Comparison of ENCODE assay signal across 8 cellular contexts in the genomic region with DNA sequence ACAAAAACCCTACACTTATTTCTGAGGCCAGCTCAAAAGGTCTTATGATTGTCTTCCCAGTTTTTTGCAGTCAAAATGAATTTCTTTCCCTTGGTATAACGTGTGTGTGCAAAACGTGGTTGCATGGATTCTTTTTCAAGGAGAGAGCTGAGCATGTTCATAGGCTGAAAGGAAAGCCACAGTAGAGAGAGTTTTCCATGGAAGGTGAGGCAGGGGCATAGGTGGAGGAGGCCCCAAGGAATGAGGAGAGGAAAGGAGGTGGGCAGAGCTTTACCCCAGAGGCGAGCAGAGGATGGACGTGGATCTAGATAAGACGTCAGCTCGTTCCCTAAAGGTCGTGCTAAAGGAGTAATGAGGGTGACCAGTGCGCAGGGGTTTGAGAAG. TPM values are rescaled to one million over a fixed set of nuclear protein-coding genes. Genes with fewer than 3 reads are reported as not detected.
DNase-seq lines count a peak whose midpoint lies in the region; ATAC-seq and TF ChIP-seq lines count a peak whose summit lies in the region.

No MANE protein-coding gene starts in this region.

- peaks cover 7% of the 10 kb centered on the region; the same call in 1 of the 2 replicates for H3K36me3 ChIP-seq in KMS-11 (ENCODE audit: insufficient read depth)
- peaks cover 21% of the 10 kb centered on the region for H3K36me3 ChIP-seq in effector memory CD4-positive, alpha-beta T cell (ENCODE audit: control insufficient read depth, insufficient read depth, low read length)
- peaks cover 44% of the 10 kb centered on the region for H3K36me3 ChIP-seq in osteoblast (ENCODE audit: insufficient read depth, low read length)

- H3K4me1 ChIP-seq in KMS-11 (ENCODE audit: low read depth, poor library complexity, severe bottlenecking) (peaks cover 18% of the 10 kb centered on the region), osteoblast (ENCODE audit: insufficient read depth, low read length) (peaks cover 36% of the 10 kb centered on the region)
- H3K4me1 ChIP-seq in effector memory CD4-positive, alpha-beta T cell (ENCODE audit: control insufficient read depth, insufficient read depth, low read length, poor library complexity, severe bottlenecking), result peaks cover 19% of the 10 kb centered on the region

- H3K9me3 ChIP-seq in effector memory CD4-positive, alpha-beta T cell (ENCODE audit: control insufficient read depth, low read length), result no peaks in the 10 kb centered on the region
- no peaks in the 10 kb centered on the region for H3K9me3 ChIP-seq in osteoblast (ENCODE audit: low read depth, low read length)

- H4K20me1 ChIP-seq in KMS-11 (ENCODE audit: insufficient read depth) (no peaks in the 10 kb centered on the region), osteoblast (ENCODE audit: insufficient read depth, low read length) (peaks cover 39% of the 10 kb centered on the region)

- H3K4me3 ChIP-seq in KMS-11 (IDR thresholded peaks at IDR 0.05; ENCODE audit: insufficient read depth, low read depth, low read length) (no peak overlapping the region), osteoblast (ENCODE audit: insufficient read depth, low read length) (peak overlapping the region; percentile 91)
- H3K4me3 ChIP-seq in effector memory CD4-positive, alpha-beta T cell (ENCODE audit: insufficient read depth, low read depth, low read length, poor library complexity, severe bottlenecking), result peak overlapping the region; percentile 77

- DNase-seq in effector memory CD4-positive, alpha-beta T cell, result no peak
- DNase-seq in osteoblast (ENCODE audit: insufficient read length, low spot score, missing footprints), result no peak
- DNase-seq in NCI-H82 treated with DMSO at 0.1 percent for 48 hours (lab: John Stamatoyannopoulos, UW; ENCODE audit: unreplicated experiment), result no peak
- DNase-seq in NCI-H524 (lab: John Stamatoyannopoulos, UW), result no peak
- no peak for DNase-seq in HT-29 (ENCODE audit: low spot score)
- DNase-seq in COR-L47 (lab: John Stamatoyannopoulos, UW), result no peak

- H3K9ac ChIP-seq in KMS-11, result peak overlapping the region; percentile 88; the same call in 1 of the 2 replicates

- H3K27me3 ChIP-seq in KMS-11 (ENCODE audit: insufficient read depth, low read depth), result no peaks in the 10 kb centered on the region
- no peaks in the 10 kb centered on the region for H3K27me3 ChIP-seq in effector memory CD4-positive, alpha-beta T cell (replicated peaks; ENCODE audit: control insufficient read depth, insufficient read depth, low read length, poor library complexity, severe bottlenecking)
- no peaks in the 10 kb centered on the region for H3K27me3 ChIP-seq in osteoblast (ENCODE audit: insufficient read depth, low read length)

- ATAC-seq in GM18517 (IDR thresholded peaks at IDR 0.05; ENCODE audit: unreplicated experiment), result peak; percentile 23

- peaks cover 34% of the 10 kb centered on the region for H3K79me2 ChIP-seq in KMS-11 (ENCODE audit: insufficient read depth, low read depth)
- peaks cover 42% of the 10 kb centered on the region for H3K79me2 ChIP-seq in osteoblast (ENCODE audit: insufficient read depth, low read length)

- peak overlapping the region; percentile 67 for H3K4me2 ChIP-seq in KMS-11
- H3K4me2 ChIP-seq in osteoblast (ENCODE audit: insufficient read depth, low read length), result peak overlapping the region; percentile 90

- TF ChIP-seq CTCF in KMS-11 (conservative IDR thresholded peaks at IDR 0.05; ENCODE audit: low read depth, low read length) (no peak), osteoblast (IDR thresholded peaks at IDR 0.05; ENCODE audit: extremely low read depth, low read depth, low read length) (no peak)

- H2AFZ ChIP-seq in KMS-11 (ENCODE audit: low read depth) (peak overlapping the region; percentile 25; the same call in 1 of the 2 replicates), osteoblast (ENCODE audit: low read length) (peak overlapping the region; percentile 86)

- H3K27ac ChIP-seq in KMS-11, result peak overlapping the region; percentile 68; the same call in 1 of the 2 replicates
- H3K27ac ChIP-seq in effector memory CD4-positive, alpha-beta T cell (ENCODE audit: insufficient read depth, low read length, poor library complexity, severe bottlenecking), result peak overlapping the region; percentile 87
- peak overlapping the region; percentile 91 for H3K27ac ChIP-seq in osteoblast (ENCODE audit: low read depth, low read length)

RNA-seq across cellular contexts. Expression of a gene that starts 22.8 kb away (rescaled TPM):
- 62.5 and 71.3 TPM in 2 replicates for total RNA-seq in osteoblast
- not detected in 2 replicates for total RNA-seq in HT-29 (2014; rRNA removed; shearing (Covaris generic))

RNA-seq across cellular contexts. Expression of a gene that starts 53.8 kb away (rescaled TPM):
- total RNA-seq in osteoblast, result 0.88 and 1.4 TPM in 2 replicates
- total RNA-seq in HT-29 (2014; rRNA removed; shearing (Covaris generic)), result 8.0 and 12.3 TPM in 2 replicates

RNA-seq across cellular contexts. Expression of a gene that starts 57.3 kb away (rescaled TPM):
- total RNA-seq in osteoblast, result 1,190 and 1,199 TPM in 2 replicates
- 1,545 and 1,586 TPM in 2 replicates for total RNA-seq in HT-29 (2014; rRNA removed; shearing (Covaris generic))

Comparison
In these comparisons a context has a peak if more than half of its experiments do, and no peak if none do; other contexts are left out.
1. RNA of a gene that starts 22.8 kb away (total RNA-seq): 62.5 to 71.3 TPM in osteoblast; not detected in HT-29; every median in the first group is over 10 times any median in the second.
2. Peak in every context shown above with its lines, with median percentiles within 50 percentile points of each other: H3K27ac ChIP-seq.